ENCODE assay signal across 25 cellular contexts in genomic region chr3:182622241-182622545, GRCh38.
"Had no signal": no experiment of that assay in that cellular context is flagged by ENCODE, and none has a peak within 500 bp of the region (broad histone marks: within the 10 kb centered on the region; RNA-seq: fewer than 3 reads in every experiment).

No MANE protein-coding gene starts in this region.

- H3K4me3 ChIP-seq: esophagus muscularis mucosa, gastroesophageal sphincter, heart left ventricle, hepatocyte, lung, right lobe of liver, thoracic aorta had no signal

- H3K36me3 ChIP-seq: esophagus muscularis mucosa, gastroesophageal sphincter, heart left ventricle, neutrophil, right lobe of liver, thoracic aorta had no signal

- H3K9ac ChIP-seq: parathyroid adenoma had no signal

- DNase-seq: effector CD8-positive, alpha-beta T cell; endodermal cell; foreskin keratinocyte; heart left ventricle; kidney; natural killer cell; right lobe of liver; small intestine; stimulated activated CD4-positive, alpha-beta T cell treated with anti-CD3 and anti-CD28 coated beads, Interleukin-15, amount 100 ng/mL, for 24 hours; stimulated activated CD4-positive, alpha-beta T cell treated with anti-CD3 and anti-CD28 coated beads, Interleukin-2, amount 100 ng/mL, for 48 hours; stimulated activated naive B cell treated with anti-CD40 and anti-IgM and Interleukin-4, amounts not matched to agents 10 μg/mL and 1 μg/mL and 100 μg/mL, for 72 hours; trophoblast cell had no signal

- H3K27ac Mint-ChIP-seq: dendritic cell treated with granulocyte-macrophage colony-stimulating factor and Interleukin-4, amounts not matched to agents 40 ng/mL and 50 ng/mL, for 4 days; endodermal cell; memory B cell; natural killer cell; progenitor cell of endocrine pancreas; stimulated activated naive B cell treated with anti-CD40 and anti-IgM and Interleukin-4, amounts not matched to agents 10 μg/mL and 1 μg/mL and 100 μg/mL, for 72 hours; stimulated activated naive CD8-positive, alpha-beta T cell treated with anti-CD3 and anti-CD28 coated beads, Interleukin-15, Interleukin-2, amounts not matched to agents 100 ng/mL and 50 ng/mL, for 24 hours had no signal

- H3K9me3 ChIP-seq: esophagus muscularis mucosa, gastroesophageal sphincter, heart left ventricle, neutrophil, right lobe of liver, thoracic aorta had no signal

- H3K79me2 ChIP-seq: hepatocyte, parathyroid adenoma had no signal

- H3K36me3 Mint-ChIP-seq: memory B cell; natural killer cell; stimulated activated naive B cell treated with anti-CD40 and anti-IgM and Interleukin-4, amounts not matched to agents 10 μg/mL and 1 μg/mL and 100 μg/mL, for 72 hours had no signal

- H2AFZ ChIP-seq: hepatocyte had no signal

- H3K27me3 Mint-ChIP-seq: dendritic cell treated with granulocyte-macrophage colony-stimulating factor and Interleukin-4, amounts not matched to agents 40 ng/mL and 50 ng/mL, for 4 days; progenitor cell of endocrine pancreas had no signal

- H3K4me3 Mint-ChIP-seq: dendritic cell treated with granulocyte-macrophage colony-stimulating factor and Interleukin-4, amounts not matched to agents 40 ng/mL and 50 ng/mL, for 4 days; endodermal cell; memory B cell; natural killer cell; neural crest cell; stimulated activated naive B cell treated with anti-CD40 and anti-IgM and Interleukin-4, amounts not matched to agents 10 μg/mL and 1 μg/mL and 100 μg/mL, for 72 hours; stimulated activated naive CD8-positive, alpha-beta T cell treated with anti-CD3 and anti-CD28 coated beads, Interleukin-15, Interleukin-2, amounts not matched to agents 100 ng/mL and 50 ng/mL, for 24 hours had no signal

- H3K9me3 Mint-ChIP-seq: dendritic cell treated with granulocyte-macrophage colony-stimulating factor and Interleukin-4, amounts not matched to agents 40 ng/mL and 50 ng/mL, for 4 days; endodermal cell; natural killer cell; stimulated activated naive B cell treated with anti-CD40 and anti-IgM and Interleukin-4, amounts not matched to agents 10 μg/mL and 1 μg/mL and 100 μg/mL, for 72 hours; stimulated activated naive CD8-positive, alpha-beta T cell treated with anti-CD3 and anti-CD28 coated beads, Interleukin-15, Interleukin-2, amounts not matched to agents 100 ng/mL and 50 ng/mL, for 24 hours had no signal

- ATAC-seq: foreskin keratinocyte; gastroesophageal sphincter; heart left ventricle; natural killer cell; stimulated activated naive B cell treated with anti-CD40 and anti-IgM and Interleukin-4, amounts not matched to agents 10 μg/mL and 1 μg/mL and 100 μg/mL, for 72 hours had no signal

- H3K27me3 ChIP-seq: esophagus muscularis mucosa, foreskin keratinocyte, hepatocyte, right lobe of liver had no signal

- H3K4me2 ChIP-seq: hepatocyte had no signal

- H3K4me1 Mint-ChIP-seq: memory B cell; natural killer cell; stimulated activated naive B cell treated with anti-CD40 and anti-IgM and Interleukin-4, amounts not matched to agents 10 μg/mL and 1 μg/mL and 100 μg/mL, for 72 hours had no signal

- H3K4me1 ChIP-seq: esophagus muscularis mucosa, gastroesophageal sphincter, heart left ventricle had no signal

- H3K27ac ChIP-seq: epithelial cell of prostate, esophagus muscularis mucosa, foreskin keratinocyte, gastroesophageal sphincter, heart left ventricle, hepatocyte, neutrophil, parathyroid adenoma, right lobe of liver, thoracic aorta had no signal
